25 cellular contexts compared by ENCODE assay signal in the genomic region with DNA sequence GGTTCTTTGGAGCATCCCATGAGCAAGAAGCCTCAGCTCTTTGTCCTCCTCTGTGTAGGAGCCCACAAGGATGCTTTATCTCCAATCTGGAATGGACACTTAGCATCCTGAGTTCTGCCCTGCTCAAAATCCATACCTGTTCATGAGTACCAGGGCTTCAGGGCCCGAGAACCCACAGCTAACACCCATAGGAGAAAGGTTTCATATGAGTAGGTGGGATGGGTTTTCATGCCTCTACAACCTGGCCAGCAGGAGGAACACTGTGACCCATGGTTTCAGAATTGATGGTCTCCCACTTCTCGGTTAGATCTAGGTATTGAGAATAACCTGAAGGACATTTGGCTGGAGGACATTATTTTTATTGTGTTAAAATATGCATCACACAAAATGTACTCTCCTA.
"Had no signal": no experiment of that assay in that cellular context is flagged by ENCODE, and none has a peak within 500 bp of the region (broad histone marks: within the 10 kb centered on the region; RNA-seq: fewer than 3 reads in every experiment).

No MANE protein-coding gene starts in this region.

- H3K27ac Mint-ChIP-seq: activated CD8-positive, alpha-beta T cell treated with anti-CD3 and anti-CD28 coated beads, Interleukin-2, amount 10 ng/mL, durations not matched to agents 7 days and 5 days; activated naive CD8-positive, alpha-beta T cell; activated T-helper 2 cell treated with anti-CD3 and anti-CD28 coated beads, Interferon-gamma antibody, Interleukin-2, Interleukin-4, amounts not matched to agents 10 μg/mL and 5 μg/mL and 100 μg/mL, durations not matched to agents 14 hours and 24 hours and 36 hours; effector memory CD8-positive, alpha-beta T cell had no signal

- H3K27me3 Mint-ChIP-seq: activated naive CD8-positive, alpha-beta T cell had no signal

- H3K4me3 ChIP-seq: breast epithelium, dorsolateral prefrontal cortex, gastrocnemius medialis, right lobe of liver, skin epidermis, thyroid gland, upper lobe of right lung had no signal

- H3K4me1 ChIP-seq: breast epithelium, gastrocnemius medialis, right lobe of liver, thyroid gland, upper lobe of right lung had no signal

- DNase-seq: activated CD4-positive, alpha-beta T cell treated with anti-CD3 and anti-CD28 coated beads for 1 hour; activated CD4-positive, alpha-beta T cell treated with anti-CD3 and anti-CD28 coated beads, Interleukin-2, amount 50 U/mL, for 1 hour; activated naive CD4-positive, alpha-beta T cell; amniotic stem cell; dorsolateral prefrontal cortex; effector memory CD8-positive, alpha-beta T cell; gastrocnemius medialis; head of caudate nucleus; hypothalamus; left ventricle myocardium superior; occipital lobe; right lobe of liver; stimulated activated CD4-positive, alpha-beta T cell treated with anti-CD3 and anti-CD28 coated beads, Interleukin-1b, Interleukin-23, amount 100 ng/mL, for 48 hours; stimulated activated naive CD4-positive, alpha-beta T cell; substantia nigra; T-helper 9 cell; thyroid gland; upper lobe of right lung had no signal

- H3K27ac ChIP-seq: breast epithelium, gastrocnemius medialis, right lobe of liver, skin epidermis, thyroid gland, upper lobe of right lung had no signal

- H3K4me3 Mint-ChIP-seq: activated CD8-positive, alpha-beta T cell treated with anti-CD3 and anti-CD28 coated beads, Interleukin-2, amount 10 ng/mL, durations not matched to agents 7 days and 5 days; activated naive CD8-positive, alpha-beta T cell; central memory CD8-positive, alpha-beta T cell; effector memory CD8-positive, alpha-beta T cell; neural crest cell had no signal

- ATAC-seq: activated CD8-positive, alpha-beta T cell treated with anti-CD3 and anti-CD28 coated beads, Interleukin-2, amount 10 ng/mL, durations not matched to agents 7 days and 5 days; gastrocnemius medialis; left ventricle myocardium superior; right lobe of liver had no signal

- H3K36me3 ChIP-seq: breast epithelium, gastrocnemius medialis, right lobe of liver, thyroid gland, upper lobe of right lung had no signal

- H3K4me1 Mint-ChIP-seq: central memory CD8-positive, alpha-beta T cell; neural crest cell had no signal

- H3K9me3 Mint-ChIP-seq: activated T-helper 2 cell treated with anti-CD3 and anti-CD28 coated beads, Interferon-gamma antibody, Interleukin-2, Interleukin-4, amounts not matched to agents 10 μg/mL and 5 μg/mL and 100 μg/mL, durations not matched to agents 14 hours and 24 hours and 36 hours; central memory CD8-positive, alpha-beta T cell; effector memory CD8-positive, alpha-beta T cell; neural crest cell had no signal

- H3K27me3 ChIP-seq: breast epithelium, gastrocnemius medialis, right lobe of liver, thyroid gland, upper lobe of right lung had no signal

- H3K9me3 ChIP-seq: breast epithelium, gastrocnemius medialis, right lobe of liver, thyroid gland, upper lobe of right lung had no signal
